18 cellular contexts compared by ENCODE assay signal in genomic region chr10:99924451-99924850, GRCh38.
DNase-seq lines count a peak whose midpoint lies in the region; TF ChIP-seq lines count a peak whose summit lies in the region.
"Had no signal": no experiment of that assay in that cellular context is flagged by ENCODE, and none has a peak within 500 bp of the region (broad histone marks: within the 10 kb centered on the region; RNA-seq: fewer than 3 reads in every experiment).

No MANE protein-coding gene starts in this region.

- peak overlapping the region; percentile 5 to 30 (median 13) for H3K27ac Mint-ChIP-seq in nephron

- peaks cover 40% of the 10 kb centered on the region for H3K4me1 Mint-ChIP-seq in nephron

- peak overlapping the region; percentile 15; the same call in 1 of the 2 replicates for H3K27ac ChIP-seq in 22Rv1
- H3K27ac ChIP-seq: SK-N-MC had no signal

- H3K27me3 Mint-ChIP-seq in nephron (ENCODE audit: low read depth) = no peaks in the 10 kb centered on the region

- no peak overlapping the region for H3K4me3 Mint-ChIP-seq in nephron
- H3K4me3 Mint-ChIP-seq: CD14-positive monocyte had no signal

- peaks cover 20% of the 10 kb centered on the region for H3K36me3 Mint-ChIP-seq in nephron (ENCODE audit: low read depth)

- no peaks in the 10 kb centered on the region for H3K9me3 Mint-ChIP-seq in nephron
- H3K9me3 Mint-ChIP-seq: CD14-positive monocyte had no signal

- no peak for TF ChIP-seq CTCF in 22Rv1 (IDR thresholded peaks at IDR 0.05)
- TF ChIP-seq CTCF in nephron (IDR thresholded peaks at IDR 0.05; ENCODE audit: unreplicated experiment in 3 of 3) = no peak

- DNase-seq in NCI-H1417 (lab: John Stamatoyannopoulos, UW) (peak in 2 of 3 experiments; percentile 1 to 44), NCI-H1417 treated with DMSO at 0.1 percent for 48 hours (lab: John Stamatoyannopoulos, UW) (no peak), NCI-H69 (lab: John Stamatoyannopoulos, UW) (peak; percentile 2), amygdala (lab: John Stamatoyannopoulos, UW) (no peak), DMS153 (lab: John Stamatoyannopoulos, UW) (no peak), NCI-H2081 treated with DMSO at 0.1 percent for 48 hours (lab: John Stamatoyannopoulos, UW) (no peak)
- DNase-seq: 8988T, GDM1, H7, NCI-H2029, NCI-H2227 treated with DMSO at 0.1 percent for 48 hours, NCI-H524 treated with DMSO at 0.1 percent for 48 hours, Peyer's patch, Right ventricle myocardium superior had no signal

Comparison
In these comparisons a context has a peak if more than half of its experiments do, and no peak if none do; other contexts are left out.
1. DNase-seq: peak in NCI-H1417 (2 of 3) and NCI-H69 (single experiment); none in NCI-H1417 treated with DMSO at 0.1 percent for 48 hours (single experiment), amygdala (0 of 56), DMS153 (single experiment) and NCI-H2081 treated with DMSO at 0.1 percent for 48 hours (single experiment).